8 cellular contexts compared by ENCODE assay signal in the genomic region with DNA sequence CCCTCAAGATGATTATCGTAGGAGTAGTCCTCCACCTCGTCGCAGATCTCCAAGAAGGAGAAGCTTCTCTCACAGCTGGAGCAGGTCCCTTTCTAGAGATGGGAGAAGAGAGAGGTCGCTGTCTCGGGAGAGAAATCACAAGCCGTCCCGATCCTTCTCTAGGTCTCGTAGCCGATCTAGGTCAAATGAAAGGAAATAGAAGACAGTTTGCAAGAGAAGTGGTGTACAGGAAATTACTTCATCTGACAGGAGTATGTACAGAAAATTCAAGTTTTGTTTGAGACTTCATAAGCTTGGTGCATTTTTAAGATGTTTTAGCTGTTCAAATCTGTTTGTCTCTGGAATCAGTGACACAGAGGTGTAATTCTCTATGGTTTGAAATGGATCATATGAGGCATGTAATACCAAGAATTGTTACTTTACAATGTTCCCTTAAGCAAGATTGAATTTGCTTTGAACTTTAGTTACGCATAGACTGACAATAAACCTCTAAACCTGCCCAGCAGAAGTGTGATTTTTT. TPM values are rescaled to one million over a fixed set of nuclear protein-coding genes. Genes with fewer than 3 reads are reported as not detected.
DNase-seq lines count a peak whose midpoint lies in the region; ATAC-seq lines count a peak whose summit lies in the region.
"Not testable (repeated sequence)": the region's sequence is repeated elsewhere in the genome, so short reads cannot be mapped to it uniquely, and the experiment has no call there.

No MANE protein-coding gene starts in this region.

- H3K4me1 Mint-ChIP-seq in CD4-positive, alpha-beta memory T cell = peaks cover 16 to 50% (median 32%) of the 10 kb centered on the region in 4 donors
- peaks cover 21% of the 10 kb centered on the region for H3K4me1 Mint-ChIP-seq in T-helper 1 cell treated with Interleukin-12 subunit alpha and Interleukin-12 subunit beta and Interleukin-4 antibody, amounts not matched to agents 30 μg/mL and 1 μg/mL, for 36 hours (ENCODE audit: low read depth)
- peaks cover 30% of the 10 kb centered on the region for H3K4me1 Mint-ChIP-seq in activated CD4-positive, alpha-beta memory T cell treated with anti-CD3 and anti-CD28 coated beads for 36 hours (ENCODE audit: low read depth)
- H3K4me1 Mint-ChIP-seq in activated T-cell treated with anti-CD3 and anti-CD28 coated beads, Interleukin-2, amount 50 U/mL, for 24 hours (ENCODE audit: low read depth) = peaks cover 38% of the 10 kb centered on the region
- peaks cover 27% of the 10 kb centered on the region for H3K4me1 Mint-ChIP-seq in activated T-helper 2 cell treated with anti-CD3 and anti-CD28 coated beads, Interferon-gamma antibody, Interleukin-2, Interleukin-4, amounts not matched to agents 10 μg/mL and 5 μg/mL and 100 μg/mL, durations not matched to agents 14 hours and 24 hours and 36 hours (ENCODE audit: low read depth)
- H3K4me1 Mint-ChIP-seq in activated naive CD8-positive, alpha-beta T cell treated with anti-CD3 and anti-CD28 coated beads for 36 hours = peaks cover 44% of the 10 kb centered on the region
- H3K4me1 Mint-ChIP-seq in naive thymus-derived CD4-positive, alpha-beta T cell = peaks cover 18 to 44% (median 28%) of the 10 kb centered on the region in 7 donors
- H3K4me1 Mint-ChIP-seq in stimulated activated naive CD8-positive, alpha-beta T cell treated with anti-CD3 and anti-CD28 coated beads, Interleukin-15, amount 100 ng/mL, for 72 hours = peaks cover 37% of the 10 kb centered on the region

- not testable (repeated sequence) for H3K9me3 Mint-ChIP-seq in CD4-positive, alpha-beta memory T cell; T-helper 1 cell treated with Interleukin-12 subunit alpha and Interleukin-12 subunit beta and Interleukin-4 antibody, amounts not matched to agents 30 μg/mL and 1 μg/mL, for 36 hours; activated CD4-positive, alpha-beta memory T cell treated with anti-CD3 and anti-CD28 coated beads for 36 hours; activated T-cell treated with anti-CD3 and anti-CD28 coated beads, Interleukin-2, amount 50 U/mL, for 24 hours; activated T-helper 2 cell treated with anti-CD3 and anti-CD28 coated beads, Interferon-gamma antibody, Interleukin-2, Interleukin-4, amounts not matched to agents 10 μg/mL and 5 μg/mL and 100 μg/mL, durations not matched to agents 14 hours and 24 hours and 36 hours; activated naive CD8-positive, alpha-beta T cell treated with anti-CD3 and anti-CD28 coated beads for 36 hours; naive thymus-derived CD4-positive, alpha-beta T cell; stimulated activated naive CD8-positive, alpha-beta T cell treated with anti-CD3 and anti-CD28 coated beads, Interleukin-15, amount 100 ng/mL, for 72 hours

- H3K36me3 Mint-ChIP-seq in CD4-positive, alpha-beta memory T cell; T-helper 1 cell treated with Interleukin-12 subunit alpha and Interleukin-12 subunit beta and Interleukin-4 antibody, amounts not matched to agents 30 μg/mL and 1 μg/mL, for 36 hours (ENCODE audit: low read depth); activated CD4-positive, alpha-beta memory T cell treated with anti-CD3 and anti-CD28 coated beads for 36 hours; activated T-cell treated with anti-CD3 and anti-CD28 coated beads, Interleukin-2, amount 50 U/mL, for 24 hours (ENCODE audit: low read depth); activated T-helper 2 cell treated with anti-CD3 and anti-CD28 coated beads, Interferon-gamma antibody, Interleukin-2, Interleukin-4, amounts not matched to agents 10 μg/mL and 5 μg/mL and 100 μg/mL, durations not matched to agents 14 hours and 24 hours and 36 hours (ENCODE audit: low read depth); activated naive CD8-positive, alpha-beta T cell treated with anti-CD3 and anti-CD28 coated beads for 36 hours; naive thymus-derived CD4-positive, alpha-beta T cell: not testable (repeated sequence)

- H3K27me3 ChIP-seq in CD4-positive, alpha-beta memory T cell (ENCODE audit: insufficient read depth, low read length); naive thymus-derived CD4-positive, alpha-beta T cell (ENCODE audit: control insufficient read depth in 2 of 2, insufficient read depth in 2 of 2, low read length in 2 of 2): not testable (repeated sequence)

- intact Hi-C loops in CD4-positive, alpha-beta memory T cell (cut with micrococcal nuclease); activated T-helper 2 cell treated with anti-CD3 and anti-CD28 coated beads, Interferon-gamma antibody, Interleukin-2, Interleukin-4, amounts not matched to agents 10 μg/mL and 5 μg/mL and 100 μg/mL, durations not matched to agents 14 hours and 24 hours and 36 hours (cut with micrococcal nuclease); naive thymus-derived CD4-positive, alpha-beta T cell (cut with micrococcal nuclease): not testable (repeated sequence)
- intact Hi-C loops in activated CD4-positive, alpha-beta memory T cell treated with anti-CD3 and anti-CD28 coated beads for 36 hours (cut with micrococcal nuclease) = loop anchor here (5.0 kb wide), 1 partner anchor 138 kb away; the partner anchor contains the start of gene TSG101

- not testable (repeated sequence) for H3K36me3 ChIP-seq in CD4-positive, alpha-beta memory T cell (ENCODE audit: insufficient read depth, low read length); naive thymus-derived CD4-positive, alpha-beta T cell (ENCODE audit: control insufficient read depth in 2 of 3, insufficient read depth in 3 of 3, low read length in 3 of 3)

- not testable (repeated sequence) for ATAC-seq in naive thymus-derived CD4-positive, alpha-beta T cell
- peak; percentile 46 for ATAC-seq in stimulated activated naive CD8-positive, alpha-beta T cell treated with anti-CD3 and anti-CD28 coated beads, Interleukin-15, amount 100 ng/mL, for 72 hours

- POLR2A ChIA-PET in CD4-positive, alpha-beta memory T cell (lab: Charles Lee; ENCODE audit: partially characterized antibody) = interaction anchor here (0.6 kb wide), 1 partner anchor 107 kb away, joined by 3 read pairs; no protein-coding TSS in a partner anchor
- POLR2A ChIA-PET in activated CD4-positive, alpha-beta memory T cell treated with anti-CD3 and anti-CD28 coated beads for 36 hours (lab: Charles Lee) = interaction anchor here (1.0 kb wide), 1 partner anchor 31 kb away, joined by 3 read pairs; the partner anchor contains the start of gene SPTY2D1
- POLR2A ChIA-PET in naive thymus-derived CD4-positive, alpha-beta T cell (lab: Charles Lee) = interaction anchor here (0.7 to 1.2 kb wide), 2 partner anchors 32 to 138 kb away, joined by 3 to 4 read pairs; partner anchors contain the start of genes SPTY2D1 and TSG101

- peaks cover 17% of the 10 kb centered on the region for H3K4me1 ChIP-seq in CD4-positive, alpha-beta memory T cell (ENCODE audit: insufficient read depth, low read length)
- H3K4me1 ChIP-seq in naive thymus-derived CD4-positive, alpha-beta T cell (ENCODE audit: control insufficient read depth in 2 of 2, insufficient read depth in 2 of 2, low read length in 2 of 2) = peaks cover 4 to 10% of the 10 kb centered on the region in 2 donors

- peak overlapping the region; percentile 30 to 92 (median 79) for H3K27ac Mint-ChIP-seq in CD4-positive, alpha-beta memory T cell
- H3K27ac Mint-ChIP-seq in T-helper 1 cell treated with Interleukin-12 subunit alpha and Interleukin-12 subunit beta and Interleukin-4 antibody, amounts not matched to agents 30 μg/mL and 1 μg/mL, for 36 hours = peak overlapping the region; percentile 69
- peak overlapping the region; percentile 81 for H3K27ac Mint-ChIP-seq in activated CD4-positive, alpha-beta memory T cell treated with anti-CD3 and anti-CD28 coated beads for 36 hours
- H3K27ac Mint-ChIP-seq in activated T-cell treated with anti-CD3 and anti-CD28 coated beads, Interleukin-2, amount 50 U/mL, for 24 hours = peak overlapping the region; percentile 63
- peak overlapping the region; percentile 14 for H3K27ac Mint-ChIP-seq in activated T-helper 2 cell treated with anti-CD3 and anti-CD28 coated beads, Interferon-gamma antibody, Interleukin-2, Interleukin-4, amounts not matched to agents 10 μg/mL and 5 μg/mL and 100 μg/mL, durations not matched to agents 14 hours and 24 hours and 36 hours
- peak overlapping the region; percentile 90 for H3K27ac Mint-ChIP-seq in activated naive CD8-positive, alpha-beta T cell treated with anti-CD3 and anti-CD28 coated beads for 36 hours
- peak overlapping the region; percentile 15 to 86 (median 56) for H3K27ac Mint-ChIP-seq in naive thymus-derived CD4-positive, alpha-beta T cell
- peak overlapping the region in 1 of 2 donors; percentile 10 for H3K27ac Mint-ChIP-seq in stimulated activated naive CD8-positive, alpha-beta T cell treated with anti-CD3 and anti-CD28 coated beads, Interleukin-15, amount 100 ng/mL, for 72 hours

- CTCF ChIA-PET in CD4-positive, alpha-beta memory T cell (lab: Charles Lee; ENCODE audit: partially characterized antibody) = interaction anchor here (1.1 to 1.2 kb wide), 2 partner anchors 11 to 62 kb away, joined by 3 read pairs; no protein-coding TSS in a partner anchor
- CTCF ChIA-PET in activated CD4-positive, alpha-beta memory T cell treated with anti-CD3 and anti-CD28 coated beads for 36 hours (lab: Charles Lee) = interaction anchor here (0.9 to 1.1 kb wide), 2 partner anchors 13 to 15 kb away, joined by 3 to 6 read pairs; no protein-coding TSS in a partner anchor
- CTCF ChIA-PET in naive thymus-derived CD4-positive, alpha-beta T cell (lab: Charles Lee) = not testable (repeated sequence)

- not testable (repeated sequence) for H3K9me3 ChIP-seq in CD4-positive, alpha-beta memory T cell (ENCODE audit: control insufficient read depth in 1 of 2, low read length in 2 of 2); naive thymus-derived CD4-positive, alpha-beta T cell (ENCODE audit: control insufficient read depth in 2 of 3, low read length in 3 of 3)

- H3K4me3 ChIP-seq in CD4-positive, alpha-beta memory T cell (ENCODE audit: low read length in 2 of 2); naive thymus-derived CD4-positive, alpha-beta T cell (ENCODE audit: low read length): not testable (repeated sequence)

- peak overlapping the region; percentile 57 to 87 (median 76) for H3K4me3 Mint-ChIP-seq in CD4-positive, alpha-beta memory T cell
- H3K4me3 Mint-ChIP-seq in T-helper 1 cell treated with Interleukin-12 subunit alpha and Interleukin-12 subunit beta and Interleukin-4 antibody, amounts not matched to agents 30 μg/mL and 1 μg/mL, for 36 hours = peak overlapping the region; percentile 47
- H3K4me3 Mint-ChIP-seq in activated CD4-positive, alpha-beta memory T cell treated with anti-CD3 and anti-CD28 coated beads for 36 hours = peak overlapping the region; percentile 14
- H3K4me3 Mint-ChIP-seq in activated T-cell treated with anti-CD3 and anti-CD28 coated beads, Interleukin-2, amount 50 U/mL, for 24 hours = peak overlapping the region; percentile 45
- H3K4me3 Mint-ChIP-seq in activated T-helper 2 cell treated with anti-CD3 and anti-CD28 coated beads, Interferon-gamma antibody, Interleukin-2, Interleukin-4, amounts not matched to agents 10 μg/mL and 5 μg/mL and 100 μg/mL, durations not matched to agents 14 hours and 24 hours and 36 hours (ENCODE audit: low read depth) = peak overlapping the region; percentile 2
- peak overlapping the region; percentile 61 for H3K4me3 Mint-ChIP-seq in activated naive CD8-positive, alpha-beta T cell treated with anti-CD3 and anti-CD28 coated beads for 36 hours
- H3K4me3 Mint-ChIP-seq in naive thymus-derived CD4-positive, alpha-beta T cell = peak overlapping the region; percentile 5 to 71 (median 38)
- peak overlapping the region; percentile 49 for H3K4me3 Mint-ChIP-seq in stimulated activated naive CD8-positive, alpha-beta T cell treated with anti-CD3 and anti-CD28 coated beads, Interleukin-15, amount 100 ng/mL, for 72 hours

- not testable (repeated sequence) for H3K27me3 Mint-ChIP-seq in CD4-positive, alpha-beta memory T cell; activated CD4-positive, alpha-beta memory T cell treated with anti-CD3 and anti-CD28 coated beads for 36 hours; activated T-cell treated with anti-CD3 and anti-CD28 coated beads, Interleukin-2, amount 50 U/mL, for 24 hours; activated naive CD8-positive, alpha-beta T cell treated with anti-CD3 and anti-CD28 coated beads for 36 hours; stimulated activated naive CD8-positive, alpha-beta T cell treated with anti-CD3 and anti-CD28 coated beads, Interleukin-15, amount 100 ng/mL, for 72 hours
- peaks cover 20% of the 10 kb centered on the region for H3K27me3 Mint-ChIP-seq in T-helper 1 cell treated with Interleukin-12 subunit alpha and Interleukin-12 subunit beta and Interleukin-4 antibody, amounts not matched to agents 30 μg/mL and 1 μg/mL, for 36 hours (ENCODE audit: low read depth)
- H3K27me3 Mint-ChIP-seq in activated T-helper 2 cell treated with anti-CD3 and anti-CD28 coated beads, Interferon-gamma antibody, Interleukin-2, Interleukin-4, amounts not matched to agents 10 μg/mL and 5 μg/mL and 100 μg/mL, durations not matched to agents 14 hours and 24 hours and 36 hours (ENCODE audit: low read depth) = peaks cover 30% of the 10 kb centered on the region
- peaks cover 0 to 42% (median 0%) of the 10 kb centered on the region in 5 donors for H3K27me3 Mint-ChIP-seq in naive thymus-derived CD4-positive, alpha-beta T cell

- peak in 1 of 5 donors; percentile 38 for DNase-seq in CD4-positive, alpha-beta memory T cell
- DNase-seq in activated CD4-positive, alpha-beta memory T cell treated with anti-CD3 and anti-CD28 coated beads for 36 hours; activated T-cell treated with anti-CD3 and anti-CD28 coated beads, Interleukin-2, amount 50 U/mL, for 24 hours; activated T-helper 2 cell treated with anti-CD3 and anti-CD28 coated beads, Interferon-gamma antibody, Interleukin-2, Interleukin-4, amounts not matched to agents 10 μg/mL and 5 μg/mL and 100 μg/mL, durations not matched to agents 14 hours and 24 hours and 36 hours (ENCODE audit: low spot score); activated naive CD8-positive, alpha-beta T cell treated with anti-CD3 and anti-CD28 coated beads for 36 hours; stimulated activated naive CD8-positive, alpha-beta T cell treated with anti-CD3 and anti-CD28 coated beads, Interleukin-15, amount 100 ng/mL, for 72 hours: not testable (repeated sequence)
- DNase-seq in naive thymus-derived CD4-positive, alpha-beta T cell = peak in 1 of 9 donors; percentile 17

- H3K27ac ChIP-seq in CD4-positive, alpha-beta memory T cell (ENCODE audit: low read depth, low read length); naive thymus-derived CD4-positive, alpha-beta T cell (ENCODE audit: low read depth, low read length): not testable (repeated sequence)

RNA-seq across cellular contexts. Expression of gene SPTY2D1, which starts 31.3 kb away (rescaled TPM):
- 10 to 100 TPM; 23.0 to 25.2 TPM for total RNA-seq in CD4-positive, alpha-beta memory T cell
- polyA plus RNA-seq in CD4-positive, alpha-beta memory T cell = 10 to 100 TPM in 1 of 2 donors, 1 to 10 TPM in 1; 5.1 to 12.6 TPM
- total RNA-seq in activated CD4-positive, alpha-beta memory T cell treated with anti-CD3 and anti-CD28 coated beads for 36 hours = 10 to 100 TPM; 18.7 to 23.4 TPM
- total RNA-seq in activated T-helper 2 cell treated with anti-CD3 and anti-CD28 coated beads, Interferon-gamma antibody, Interleukin-2, Interleukin-4, amounts not matched to agents 10 μg/mL and 5 μg/mL and 100 μg/mL, durations not matched to agents 14 hours and 24 hours and 36 hours = 26.5 and 29.0 TPM in 2 replicates
- total RNA-seq in activated naive CD8-positive, alpha-beta T cell treated with anti-CD3 and anti-CD28 coated beads for 36 hours = 10 to 100 TPM; 23.3 to 23.4 TPM
- 10 to 100 TPM; 26.0 to 37.4 (median 28.2) TPM for total RNA-seq in naive thymus-derived CD4-positive, alpha-beta T cell
- 10 to 100 TPM in 1 of 2 donors, 1 to 10 TPM in 1; 7.1 to 12.6 TPM for polyA plus RNA-seq in naive thymus-derived CD4-positive, alpha-beta T cell

RNA-seq across cellular contexts. Expression of gene TMEM86A, which starts 33.2 kb away (rescaled TPM):
- 1 to 10 TPM; 2.5 to 4.0 TPM for total RNA-seq in CD4-positive, alpha-beta memory T cell
- polyA plus RNA-seq in CD4-positive, alpha-beta memory T cell = under 1 TPM; 0.76 to 0.88 TPM
- total RNA-seq in activated CD4-positive, alpha-beta memory T cell treated with anti-CD3 and anti-CD28 coated beads for 36 hours = under 1 TPM; 0.50 to 0.65 TPM
- total RNA-seq in activated T-helper 2 cell treated with anti-CD3 and anti-CD28 coated beads, Interferon-gamma antibody, Interleukin-2, Interleukin-4, amounts not matched to agents 10 μg/mL and 5 μg/mL and 100 μg/mL, durations not matched to agents 14 hours and 24 hours and 36 hours = 0.11 and 0.55 TPM in 2 replicates
- total RNA-seq in activated naive CD8-positive, alpha-beta T cell treated with anti-CD3 and anti-CD28 coated beads for 36 hours = under 1 TPM; 0.25 to 0.52 TPM
- 1 to 10 TPM in 4 of 5 experiments, under 1 TPM in 1; 0.53 to 6.5 (median 5.5) TPM for total RNA-seq in naive thymus-derived CD4-positive, alpha-beta T cell
- 1 to 10 TPM in 1 of 2 donors, under 1 TPM in 1; 0.69 to 1.3 TPM for polyA plus RNA-seq in naive thymus-derived CD4-positive, alpha-beta T cell

Comparison
In these comparisons a context has a peak if more than half of its experiments do, and no peak if none do; other contexts are left out.
1. H3K4me3 Mint-ChIP-seq: peak in every context shown above with its lines; median percentile 76 in CD4-positive, alpha-beta memory T cell; 61 in activated naive CD8-positive, alpha-beta T cell treated with anti-CD3 and anti-CD28 coated beads for 36 hours; 49 in stimulated activated naive CD8-positive, alpha-beta T cell treated with anti-CD3 and anti-CD28 coated beads, Interleukin-15, amount 100 ng/mL, for 72 hours; 47 in T-helper 1 cell treated with Interleukin-12 subunit alpha and Interleukin-12 subunit beta and Interleukin-4 antibody, amounts not matched to agents 30 μg/mL and 1 μg/mL, for 36 hours; 45 in activated T-cell treated with anti-CD3 and anti-CD28 coated beads, Interleukin-2, amount 50 U/mL, for 24 hours; 38 in naive thymus-derived CD4-positive, alpha-beta T cell; 14 in activated CD4-positive, alpha-beta memory T cell treated with anti-CD3 and anti-CD28 coated beads for 36 hours; 2 in activated T-helper 2 cell treated with anti-CD3 and anti-CD28 coated beads, Interferon-gamma antibody, Interleukin-2, Interleukin-4, amounts not matched to agents 10 μg/mL and 5 μg/mL and 100 μg/mL, durations not matched to agents 14 hours and 24 hours and 36 hours.